Comparison of ENCODE assay signal across 8 cellular contexts in genomic region chr16:24670623-24671454, GRCh38. TPM values are rescaled to one million over a fixed set of nuclear protein-coding genes. Genes with fewer than 3 reads are reported as not detected.
DNase-seq lines count a peak whose midpoint lies in the region; ATAC-seq and TF ChIP-seq lines count a peak whose summit lies in the region.

No MANE protein-coding gene starts in this region.

- H3K9me3 ChIP-seq in transverse colon, result no peaks in the 10 kb centered on the region

- in situ Hi-C loops in transverse colon (cut with MboI; ENCODE audit: low pct_ligation_motif_present in 1 of 4, low pct_unique_long_range_greater_than_20kb in 1 of 4, low sequenced_read_pairs in 3 of 4), result no loop called here

- peaks cover 9% of the 10 kb centered on the region for H3K27me3 Mint-ChIP-seq in memory B cell

- H3K36me3 ChIP-seq in transverse colon, result no peaks in the 10 kb centered on the region

- WGBS in transverse colon (ENCODE audit: low coverage in 1 of 2), 2 donors, result 30 to 38% methylated on average over 16 to 22 of the region's 22 CpGs

- no peaks in the 10 kb centered on the region for H3K4me1 ChIP-seq in transverse colon

- H3K27me3 ChIP-seq in transverse colon, result peaks cover 7% of the 10 kb centered on the region

- intact Hi-C loops in transverse colon (cut with DNase I; ENCODE audit: low total_unique reads), result no loop called here

- H3K4me3 ChIP-seq in transverse colon, result no peak overlapping the region

- peak; percentile 10 for DNase-seq in NCI-H2029 (lab: John Stamatoyannopoulos, UW)
- DNase-seq in NCI-H2029 treated with DMSO at 0.1 percent for 48 hours (lab: John Stamatoyannopoulos, UW), result no peak
- peak; percentile 72 for DNase-seq in NCI-H524 treated with DMSO at 0.1 percent for 48 hours (lab: John Stamatoyannopoulos, UW)
- peak; percentile 61 for DNase-seq in ecto neural progenitor cell (ENCODE audit: low spot score)
- no peak for DNase-seq in memory B cell (ENCODE audit: low spot score in 2 of 2)
- peak; percentile 29 for DNase-seq in transverse colon
- no peak for DNase-seq in OCI-M1 (lab: John Stamatoyannopoulos, UW)

- H3K36me3 Mint-ChIP-seq in memory B cell, result no peaks in the 10 kb centered on the region

- H3K4me1 Mint-ChIP-seq in memory B cell, result peaks cover 10% of the 10 kb centered on the region

- TF ChIP-seq CTCF in transverse colon (IDR thresholded peaks at IDR 0.05), result no peak

- H3K4me3 Mint-ChIP-seq in memory B cell, result no peak overlapping the region

- ATAC-seq in memory B cell (ENCODE audit: low read depth) (peak; percentile 76), GM19455 (IDR thresholded peaks at IDR 0.05; ENCODE audit: unreplicated experiment) (no peak)

- H3K27ac Mint-ChIP-seq in memory B cell, result peak overlapping the region; percentile 7

- no peak for TF ChIP-seq POLR2A in transverse colon (IDR thresholded peaks at IDR 0.05)

- H3K9me3 Mint-ChIP-seq in memory B cell, result no peaks in the 10 kb centered on the region

- no peak for TF ChIP-seq EP300 in transverse colon (IDR thresholded peaks at IDR 0.05; ENCODE audit: low read depth)

- peak overlapping the region in 3 of 4 donors; percentile 68 to 79 (median 78) for H3K27ac ChIP-seq in transverse colon

RNA-seq across cellular contexts. Expression of gene TNRC6A, which starts 58.6 kb away (rescaled TPM):
- total RNA-seq in transverse colon, result 10 to 100 TPM; 48.2 to 77.2 (median 54.8) TPM

Comparison
In these comparisons a context has a peak if more than half of its experiments do, and no peak if none do; other contexts are left out.
1. DNase-seq: peak in NCI-H2029 (single experiment), NCI-H524 treated with DMSO at 0.1 percent for 48 hours (single experiment), ecto neural progenitor cell (single experiment) and transverse colon (single experiment); none in NCI-H2029 treated with DMSO at 0.1 percent for 48 hours (single experiment), memory B cell (0 of 2) and OCI-M1 (single experiment).